Comparison of ENCODE assay signal across 1 cellular context in the genomic region with DNA sequence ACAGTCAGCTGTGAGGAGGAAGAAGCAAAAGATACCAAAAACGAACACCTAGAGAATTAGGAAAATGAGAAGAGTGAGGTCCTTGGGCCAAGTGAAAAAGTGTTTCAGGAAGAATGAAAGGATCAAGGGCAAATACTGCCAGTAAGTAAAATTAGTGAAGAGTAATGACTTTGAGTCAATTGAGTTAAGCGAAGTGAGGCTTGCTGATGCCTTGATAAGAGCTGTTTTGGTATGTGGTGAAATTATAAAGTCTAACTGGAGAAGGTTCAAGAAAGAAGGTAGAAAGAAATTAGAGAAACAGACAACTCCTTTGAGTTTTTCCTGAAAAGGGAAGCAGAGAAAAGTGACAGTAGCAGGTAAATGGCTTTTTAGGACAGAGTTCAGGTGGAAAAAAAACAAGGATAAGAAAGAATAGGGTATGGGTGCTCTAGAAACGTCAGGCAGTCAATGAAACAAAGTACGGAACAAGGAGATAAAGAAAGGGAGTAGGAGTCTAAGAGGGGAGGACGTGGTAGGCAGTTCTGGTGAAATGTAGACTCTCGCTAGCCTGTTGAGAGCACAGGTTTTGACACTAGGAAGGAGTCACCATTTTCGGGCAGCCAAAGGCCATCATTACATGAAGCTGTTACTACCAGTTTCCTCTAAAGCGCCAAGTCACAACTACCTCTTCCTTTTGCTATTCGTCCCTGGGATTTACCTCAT.
TF ChIP-seq lines count a peak whose summit lies in the region.

No MANE protein-coding gene starts in this region.

TF ChIP-seq in K562, 482 proteins besides CTCF, POLR2A, EP300 and RAD21:
- TF ChIP-seq TRIM28 (IDR thresholded peaks at IDR 0.05) (no peak), CBFA2T3 (IDR thresholded peaks at IDR 0.05) (peak; percentile 54), STAT5B (CRISPR knock-in tag; IDR thresholded peaks at IDR 0.05) (no peak), ZNF766 (CRISPR knock-in tag; conservative IDR thresholded peaks at IDR 0.05) (peak; percentile 52; the same call in 1 of the 2 replicates), SMARCB1 (IDR thresholded peaks at IDR 0.05; ENCODE audit: insufficient read length, low read depth) (peak; percentile 66), NCOR1 (IDR thresholded peaks at IDR 0.05) (peak; percentile 26; the same call in 1 of the 2 replicates), TOE1 (IDR thresholded peaks at IDR 0.05; ENCODE audit: borderline replicate concordance) (0 out of 2 replicates have a peak, but pooled peaks have one; percentile 24), TOE1 (CRISPR knock-in tag; IDR thresholded peaks at IDR 0.05; ENCODE audit: borderline replicate concordance, low read depth) (no peak), EP400 (IDR thresholded peaks at IDR 0.05) (0 out of 2 replicates have a peak, but pooled peaks have one; percentile 34), ARNT (IDR thresholded peaks at IDR 0.05) (0 out of 4 replicates have a peak, but pooled peaks of 1 of the 2 experiments have one; percentile 35), CREM (IDR thresholded peaks at IDR 0.05; ENCODE audit: low read depth) (0 out of 2 replicates have a peak, but pooled peaks have one; percentile 29), DPF2 (IDR thresholded peaks at IDR 0.05) (peak; percentile 68), ZZZ3 (IDR thresholded peaks at IDR 0.05) (0 out of 2 replicates have a peak, but pooled peaks have one; percentile 45), CXXC5 (CRISPR knock-in tag; IDR thresholded peaks at IDR 0.05) (peak; percentile 43; the same call in 1 of the 2 replicates), ARID1B (IDR thresholded peaks at IDR 0.05) (peak; percentile 67), FOSL1 (tag; conservative IDR thresholded peaks at IDR 0.05) (no peak), MEIS2 (IDR thresholded peaks at IDR 0.05; ENCODE audit: partially characterized antibody) (peak; percentile 56), ZNF778 (CRISPR knock-in tag; IDR thresholded peaks at IDR 0.05) (no peak), SMARCA4 (IDR thresholded peaks at IDR 0.05) (peak; percentile 32; the same call in 1 of the 2 replicates), HDAC1 (IDR thresholded peaks at IDR 0.05) (0 out of 4 replicates have a peak, but pooled peaks of 1 of the 2 experiments have one; percentile 39), ZNF140 (CRISPR knock-in tag; IDR thresholded peaks at IDR 0.05) (no peak), ZNF589 (CRISPR knock-in tag; IDR thresholded peaks at IDR 0.05; ENCODE audit: low read depth) (no peak), FOXJ3 (CRISPR knock-in tag; IDR thresholded peaks at IDR 0.05) (no peak), ZNF77 (CRISPR knock-in tag; IDR thresholded peaks at IDR 0.05) (no peak), ZNF584 (CRISPR knock-in tag; IDR thresholded peaks at IDR 0.05; ENCODE audit: low read depth) (no peak), KDM5B (IDR thresholded peaks at IDR 0.05; ENCODE audit: insufficient replicate concordance, low read depth, low read length) (no peak), RUNX1 (IDR thresholded peaks at IDR 0.05; ENCODE audit: low read depth) (no peak), PURB (CRISPR knock-in tag; IDR thresholded peaks at IDR 0.05; ENCODE audit: low read depth) (no peak), ZNF23 (CRISPR knock-in tag; IDR thresholded peaks at IDR 0.05) (no peak), XRCC3 (IDR thresholded peaks at IDR 0.05) (no peak), TCF3 (CRISPR knock-in tag; IDR thresholded peaks at IDR 0.05) (0 out of 2 replicates have a peak, but pooled peaks have one; percentile 4), E2F3 (CRISPR knock-in tag; IDR thresholded peaks at IDR 0.05) (no peak), U2AF2 (optimal IDR thresholded peaks at IDR 0.05; ENCODE audit: low read depth, low read length) (no peak), ILK (tag; IDR thresholded peaks at IDR 0.05; ENCODE audit: borderline replicate concordance, low read depth) (no peak), EHMT2 (IDR thresholded peaks at IDR 0.05) (peak; percentile 55), MTA2 (IDR thresholded peaks at IDR 0.05; ENCODE audit: low read depth) (no peak)
- TF ChIP-seq, protein P1, sequence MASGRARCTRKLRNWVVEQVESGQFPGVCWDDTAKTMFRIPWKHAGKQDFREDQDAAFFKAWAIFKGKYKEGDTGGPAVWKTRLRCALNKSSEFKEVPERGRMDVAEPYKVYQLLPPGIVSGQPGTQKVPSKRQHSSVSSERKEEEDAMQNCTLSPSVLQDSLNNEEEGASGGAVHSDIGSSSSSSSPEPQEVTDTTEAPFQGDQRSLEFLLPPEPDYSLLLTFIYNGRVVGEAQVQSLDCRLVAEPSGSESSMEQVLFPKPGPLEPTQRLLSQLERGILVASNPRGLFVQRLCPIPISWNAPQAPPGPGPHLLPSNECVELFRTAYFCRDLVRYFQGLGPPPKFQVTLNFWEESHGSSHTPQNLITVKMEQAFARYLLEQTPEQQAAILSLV (tag; IDR thresholded peaks at IDR 0.05): no peak
- TF ChIP-seq, protein P2, sequence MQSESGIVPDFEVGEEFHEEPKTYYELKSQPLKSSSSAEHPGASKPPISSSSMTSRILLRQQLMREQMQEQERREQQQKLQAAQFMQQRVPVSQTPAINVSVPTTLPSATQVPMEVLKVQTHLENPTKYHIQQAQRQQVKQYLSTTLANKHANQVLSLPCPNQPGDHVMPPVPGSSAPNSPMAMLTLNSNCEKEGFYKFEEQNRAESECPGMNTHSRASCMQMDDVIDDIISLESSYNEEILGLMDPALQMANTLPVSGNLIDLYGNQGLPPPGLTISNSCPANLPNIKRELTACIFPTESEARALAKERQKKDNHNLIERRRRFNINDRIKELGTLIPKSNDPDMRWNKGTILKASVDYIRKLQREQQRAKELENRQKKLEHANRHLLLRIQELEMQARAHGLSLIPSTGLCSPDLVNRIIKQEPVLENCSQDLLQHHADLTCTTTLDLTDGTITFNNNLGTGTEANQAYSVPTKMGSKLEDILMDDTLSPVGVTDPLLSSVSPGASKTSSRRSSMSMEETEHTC (IDR thresholded peaks at IDR 0.05): no peak
- TF ChIP-seq, protein P3, sequence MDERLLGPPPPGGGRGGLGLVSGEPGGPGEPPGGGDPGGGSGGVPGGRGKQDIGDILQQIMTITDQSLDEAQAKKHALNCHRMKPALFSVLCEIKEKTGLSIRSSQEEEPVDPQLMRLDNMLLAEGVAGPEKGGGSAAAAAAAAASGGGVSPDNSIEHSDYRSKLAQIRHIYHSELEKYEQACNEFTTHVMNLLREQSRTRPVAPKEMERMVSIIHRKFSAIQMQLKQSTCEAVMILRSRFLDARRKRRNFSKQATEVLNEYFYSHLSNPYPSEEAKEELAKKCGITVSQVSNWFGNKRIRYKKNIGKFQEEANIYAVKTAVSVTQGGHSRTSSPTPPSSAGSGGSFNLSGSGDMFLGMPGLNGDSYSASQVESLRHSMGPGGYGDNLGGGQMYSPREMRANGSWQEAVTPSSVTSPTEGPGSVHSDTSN (CRISPR knock-in tag; IDR thresholded peaks at IDR 0.05; ENCODE audit: low read depth): no peak
- TF ChIP-seq, protein P3 (tag; conservative IDR thresholded peaks at IDR 0.05; ENCODE audit: low read depth): peak; percentile 48; the same call in 1 of the 2 replicates
- TF ChIP-seq, protein P4, sequence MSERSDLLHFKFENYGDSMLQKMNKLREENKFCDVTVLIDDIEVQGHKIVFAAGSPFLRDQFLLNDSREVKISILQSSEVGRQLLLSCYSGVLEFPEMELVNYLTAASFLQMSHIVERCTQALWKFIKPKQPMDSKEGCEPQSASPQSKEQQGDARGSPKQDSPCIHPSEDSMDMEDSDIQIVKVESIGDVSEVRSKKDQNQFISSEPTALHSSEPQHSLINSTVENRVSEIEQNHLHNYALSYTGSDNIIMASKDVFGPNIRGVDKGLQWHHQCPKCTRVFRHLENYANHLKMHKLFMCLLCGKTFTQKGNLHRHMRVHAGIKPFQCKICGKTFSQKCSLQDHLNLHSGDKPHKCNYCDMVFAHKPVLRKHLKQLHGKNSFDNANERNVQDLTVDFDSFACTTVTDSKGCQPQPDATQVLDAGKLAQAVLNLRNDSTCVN (CRISPR knock-in tag; IDR thresholded peaks at IDR 0.05): 0 out of 2 replicates have a peak, but pooled peaks have one; percentile 7
- TF ChIP-seq, protein P5, sequence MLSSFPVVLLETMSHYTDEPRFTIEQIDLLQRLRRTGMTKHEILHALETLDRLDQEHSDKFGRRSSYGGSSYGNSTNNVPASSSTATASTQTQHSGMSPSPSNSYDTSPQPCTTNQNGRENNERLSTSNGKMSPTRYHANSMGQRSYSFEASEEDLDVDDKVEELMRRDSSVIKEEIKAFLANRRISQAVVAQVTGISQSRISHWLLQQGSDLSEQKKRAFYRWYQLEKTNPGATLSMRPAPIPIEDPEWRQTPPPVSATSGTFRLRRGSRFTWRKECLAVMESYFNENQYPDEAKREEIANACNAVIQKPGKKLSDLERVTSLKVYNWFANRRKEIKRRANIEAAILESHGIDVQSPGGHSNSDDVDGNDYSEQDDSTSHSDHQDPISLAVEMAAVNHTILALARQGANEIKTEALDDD (IDR thresholded peaks at IDR 0.05): peak; percentile 44; the same call in 1 of the 2 replicates
- TF ChIP-seq, protein P6, sequence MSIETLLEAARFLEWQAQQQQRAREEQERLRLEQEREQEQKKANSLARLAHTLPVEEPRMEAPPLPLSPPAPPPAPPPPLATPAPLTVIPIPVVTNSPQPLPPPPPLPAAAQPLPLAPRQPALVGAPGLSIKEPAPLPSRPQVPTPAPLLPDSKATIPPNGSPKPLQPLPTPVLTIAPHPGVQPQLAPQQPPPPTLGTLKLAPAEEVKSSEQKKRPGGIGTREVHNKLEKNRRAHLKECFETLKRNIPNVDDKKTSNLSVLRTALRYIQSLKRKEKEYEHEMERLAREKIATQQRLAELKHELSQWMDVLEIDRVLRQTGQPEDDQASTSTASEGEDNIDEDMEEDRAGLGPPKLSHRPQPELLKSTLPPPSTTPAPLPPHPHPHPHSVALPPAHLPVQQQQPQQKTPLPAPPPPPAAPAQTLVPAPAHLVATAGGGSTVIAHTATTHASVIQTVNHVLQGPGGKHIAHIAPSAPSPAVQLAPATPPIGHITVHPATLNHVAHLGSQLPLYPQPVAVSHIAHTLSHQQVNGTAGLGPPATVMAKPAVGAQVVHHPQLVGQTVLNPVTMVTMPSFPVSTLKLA (conservative IDR thresholded peaks at IDR 0.05): 0 out of 4 replicates have a peak, but pooled peaks of 1 of the 2 experiments have one; percentile 13
- TF ChIP-seq, protein P7, sequence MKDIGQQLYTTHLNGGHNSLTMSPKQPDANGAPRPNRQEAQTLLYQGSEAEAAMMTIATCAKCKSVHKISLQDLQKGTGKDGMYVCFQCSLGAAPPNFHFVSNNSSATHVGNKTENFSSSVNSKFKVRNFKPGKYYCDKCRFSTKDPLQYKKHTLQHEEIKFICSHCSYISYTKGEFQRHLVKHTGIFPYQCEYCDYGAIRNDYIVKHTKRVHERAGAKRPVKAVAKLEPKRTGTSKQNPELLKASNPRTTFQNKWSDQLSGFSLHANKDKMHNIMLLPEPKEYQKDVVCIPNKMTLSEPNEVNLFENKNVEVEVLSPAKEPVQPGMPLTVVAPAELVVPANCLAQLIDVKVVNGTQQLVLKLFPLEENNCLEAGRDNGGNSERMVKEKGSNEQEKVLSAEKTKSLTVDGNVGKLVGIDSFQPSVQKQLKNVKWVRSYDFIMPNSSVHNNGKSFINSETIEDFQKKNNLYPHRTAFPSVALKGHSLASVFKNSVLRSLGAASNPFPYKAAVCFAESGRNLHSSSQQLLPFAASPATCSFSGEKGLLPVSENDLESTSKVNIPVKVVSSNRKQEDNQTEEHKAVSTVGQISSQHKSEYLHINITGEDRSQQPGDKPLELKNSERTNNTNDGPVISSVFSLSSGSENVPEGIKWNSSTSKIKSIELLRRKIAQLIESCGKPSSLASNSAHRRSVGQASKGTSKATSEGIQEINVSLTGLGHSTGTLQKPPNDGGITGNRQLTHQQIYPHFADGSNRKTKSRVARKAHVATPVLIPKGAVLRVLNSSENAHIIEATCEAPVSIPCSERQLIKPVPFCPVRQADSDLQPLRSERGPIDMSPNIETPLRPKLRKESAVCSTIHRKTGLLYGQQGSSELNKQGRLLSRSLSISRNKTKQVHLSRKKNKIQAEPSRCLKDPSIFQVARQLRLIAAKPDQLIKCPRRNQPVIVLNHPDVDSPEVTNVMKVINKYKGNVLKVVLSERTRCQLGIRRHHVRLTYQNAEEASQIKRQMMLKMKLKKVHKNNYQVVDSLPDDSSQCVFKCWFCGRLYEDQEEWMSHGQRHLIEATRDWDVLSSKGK (CRISPR knock-in tag; IDR thresholded peaks at IDR 0.05): no peak
- TF ChIP-seq, protein P8, sequence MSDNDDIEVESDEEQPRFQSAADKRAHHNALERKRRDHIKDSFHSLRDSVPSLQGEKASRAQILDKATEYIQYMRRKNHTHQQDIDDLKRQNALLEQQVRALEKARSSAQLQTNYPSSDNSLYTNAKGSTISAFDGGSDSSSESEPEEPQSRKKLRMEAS (CRISPR knock-in tag; IDR thresholded peaks at IDR 0.05): no peak
- TF ChIP-seq, protein P9, sequence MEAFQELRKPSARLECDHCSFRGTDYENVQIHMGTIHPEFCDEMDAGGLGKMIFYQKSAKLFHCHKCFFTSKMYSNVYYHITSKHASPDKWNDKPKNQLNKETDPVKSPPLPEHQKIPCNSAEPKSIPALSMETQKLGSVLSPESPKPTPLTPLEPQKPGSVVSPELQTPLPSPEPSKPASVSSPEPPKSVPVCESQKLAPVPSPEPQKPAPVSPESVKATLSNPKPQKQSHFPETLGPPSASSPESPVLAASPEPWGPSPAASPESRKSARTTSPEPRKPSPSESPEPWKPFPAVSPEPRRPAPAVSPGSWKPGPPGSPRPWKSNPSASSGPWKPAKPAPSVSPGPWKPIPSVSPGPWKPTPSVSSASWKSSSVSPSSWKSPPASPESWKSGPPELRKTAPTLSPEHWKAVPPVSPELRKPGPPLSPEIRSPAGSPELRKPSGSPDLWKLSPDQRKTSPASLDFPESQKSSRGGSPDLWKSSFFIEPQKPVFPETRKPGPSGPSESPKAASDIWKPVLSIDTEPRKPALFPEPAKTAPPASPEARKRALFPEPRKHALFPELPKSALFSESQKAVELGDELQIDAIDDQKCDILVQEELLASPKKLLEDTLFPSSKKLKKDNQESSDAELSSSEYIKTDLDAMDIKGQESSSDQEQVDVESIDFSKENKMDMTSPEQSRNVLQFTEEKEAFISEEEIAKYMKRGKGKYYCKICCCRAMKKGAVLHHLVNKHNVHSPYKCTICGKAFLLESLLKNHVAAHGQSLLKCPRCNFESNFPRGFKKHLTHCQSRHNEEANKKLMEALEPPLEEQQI (IDR thresholded peaks at IDR 0.05): peak; percentile 49; the same call in 1 of the 2 replicates
TF ChIP-seq in K562: peak in this region for 22.
